1 cellular context compared by ENCODE assay signal in genomic region chr11:20443596-20443995, GRCh38.
TF ChIP-seq lines count a peak whose summit lies in the region.

No MANE protein-coding gene starts in this region.

TF ChIP-seq in K562, 482 proteins besides CTCF, POLR2A, EP300 and RAD21 (continued from another document):
- TF ChIP-seq PKNOX1 (IDR thresholded peaks at IDR 0.05) (peak; percentile 51), MEIS2 (IDR thresholded peaks at IDR 0.05; ENCODE audit: partially characterized antibody) (no peak), ZNF316 (IDR thresholded peaks at IDR 0.05) (peak; percentile 46), MAFF (IDR thresholded peaks at IDR 0.05; ENCODE audit: low read length) (0 out of 2 replicates have a peak, but pooled peaks have one; percentile 16), ZNF354B (CRISPR knock-in tag; IDR thresholded peaks at IDR 0.05) (no peak)
